1 cellular context compared by ENCODE assay signal in the genomic region with DNA sequence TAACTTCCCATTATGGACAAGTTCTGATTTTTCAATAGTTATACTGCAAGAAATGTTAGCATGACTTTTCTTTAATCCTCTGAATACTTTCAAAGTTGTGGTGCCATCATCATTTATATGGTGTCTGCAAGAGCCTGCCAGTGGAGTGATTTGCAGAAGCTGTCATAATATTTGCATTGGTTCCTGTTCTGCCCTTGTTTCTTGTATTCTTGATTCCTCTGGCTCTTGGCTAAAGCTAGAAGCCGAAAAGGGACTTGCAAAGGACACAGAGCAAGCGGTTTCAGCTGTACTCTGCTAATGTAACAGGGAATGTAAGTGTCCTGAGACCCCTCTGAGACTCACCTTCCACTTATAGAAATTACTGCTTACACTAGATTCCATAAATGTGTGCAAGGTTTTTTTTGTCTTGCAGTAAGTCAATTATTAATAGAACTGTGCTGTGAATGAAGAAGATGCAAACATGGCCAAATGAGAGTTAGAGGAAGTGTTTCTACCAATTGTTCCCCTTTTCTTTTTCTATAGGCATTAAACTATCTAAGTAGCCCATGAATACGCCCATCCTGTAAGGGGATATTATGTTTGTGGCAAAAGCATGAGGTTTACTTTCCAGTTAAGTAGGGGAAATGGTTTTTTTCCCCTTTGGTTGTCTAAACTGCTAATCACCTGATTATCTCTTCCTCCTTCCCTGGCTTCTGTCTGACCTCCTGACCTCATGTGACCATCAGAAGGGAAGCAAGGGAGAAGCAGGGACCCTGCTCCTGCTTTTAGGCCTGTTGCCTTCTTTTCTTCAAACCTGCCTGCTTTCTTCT.
TF ChIP-seq lines count a peak whose summit lies in the region.

No MANE protein-coding gene starts in this region.

TF ChIP-seq in GM23338, 12 proteins besides CTCF, POLR2A, EP300 and RAD21 (continued from another document):
- TF ChIP-seq ZNF462 (CRISPR knock-in tag; IDR thresholded peaks at IDR 0.05) (no peak), ZNF114 (CRISPR knock-in tag; IDR thresholded peaks at IDR 0.05) (no peak), ETS1 (IDR thresholded peaks at IDR 0.05) (no peak), EZH2phosphoT487 (IDR thresholded peaks at IDR 0.05; ENCODE audit: unreplicated experiment) (no peak), JUNB (IDR thresholded peaks at IDR 0.05; ENCODE audit: unreplicated experiment) (no peak)
